In genomic region chr10:104492349-104492940, GRCh38 we compare ENCODE assay signal across 26 cellular contexts.
DNase-seq lines count a peak whose midpoint lies in the region; ATAC-seq, FAIRE-seq and TF ChIP-seq lines count a peak whose summit lies in the region.
"Had no signal": no experiment of that assay in that cellular context is flagged by ENCODE, and none has a peak within 500 bp of the region (broad histone marks: within the 10 kb centered on the region; RNA-seq: fewer than 3 reads in every experiment).

No MANE protein-coding gene starts in this region.

- TF ChIP-seq CTCF in right atrium auricular region (IDR thresholded peaks at IDR 0.05) (no peak), K562 (IDR thresholded peaks at IDR 0.05 in 2 of 3, conservative IDR thresholded peaks at IDR 0.05 in 1 of 3; ENCODE audit: insufficient read depth in 2 of 3, low read depth in 1 of 3, low read length in 3 of 3) (no peak)

- no peak for TF ChIP-seq RAD21 in K562 (CRISPR knock-in tag; conservative IDR thresholded peaks at IDR 0.05 in 1 of 2, IDR thresholded peaks at IDR 0.05 in 1 of 2)

- no peak overlapping the region for H3K9ac ChIP-seq in K562 (ENCODE audit: insufficient read depth in 1 of 2, low read depth in 2 of 2, low read length in 2 of 2)
- H3K9ac ChIP-seq: KMS-11 had no signal

- in situ Hi-C loops in K562 (cut with MboI) = no loop called here

- no peak for TF ChIP-seq EP300 in K562 (IDR thresholded peaks at IDR 0.05; ENCODE audit: low read length)

- BruUV-seq in K562 (replicated peaks; lab: Mats Ljungman, UMichigan) = no TSS peak

- H3K36me3 ChIP-seq in right atrium auricular region = no peaks in the 10 kb centered on the region
- H3K36me3 ChIP-seq in K562 (ENCODE audit: control insufficient read depth, insufficient read depth, low read length) = no peaks in the 10 kb centered on the region
- H3K36me3 ChIP-seq: ovary, vagina, WERI-Rb-1 had no signal

- no peaks in the 10 kb centered on the region for H3K27me3 ChIP-seq in right atrium auricular region
- no peaks in the 10 kb centered on the region for H3K27me3 ChIP-seq in K562 (ENCODE audit: control insufficient read depth in 2 of 2, insufficient read depth in 2 of 2, low read length in 2 of 2)
- H3K27me3 ChIP-seq: ovary, vagina had no signal

- DNase-seq in Right ventricle myocardium inferior (ENCODE audit: missing footprints) = no peak
- DNase-seq in right atrium auricular region (ENCODE audit: low spot score) = no peak
- DNase-seq in K562 (ENCODE audit: extremely low read depth in 1 of 4, low spot score in 3 of 4) = no peak
- peak; percentile 25 for DNase-seq in kidney tubule cell (ENCODE audit: low spot score)
- DNase-seq in ureter (ENCODE audit: low spot score) = peak; percentile 61
- DNase-seq in dedifferentiated amniotic fluid mesenchymal stem cell (ENCODE audit: extremely low spot score) = no peak
- DNase-seq: activated CD4-positive, alpha-beta T cell treated with anti-CD3 and anti-CD28 coated beads, Interleukin-2, amount 50 U/mL, for 48 hours; activated gamma-delta T cell treated with Interleukin-2 at 50 U/mL for 16 hours; amniotic stem cell; CD4-positive, alpha-beta T cell; cerebellar nuclear complex; effector memory CD4-positive, alpha-beta T cell; naive B cell; NCI-H1048; NCI-H2081 treated with DMSO at 0.1 percent for 48 hours; NCI-H524 treated with DMSO at 0.1 percent for 48 hours; ovary; stimulated activated CD4-positive, alpha-beta T cell treated with anti-CD3 and anti-CD28 coated beads, Interleukin-2, amount 100 ng/mL, for 24 hours; T-helper 1 cell; WERI-Rb-1 had no signal

- no peaks in the 10 kb centered on the region for H3K79me2 ChIP-seq in K562 (ENCODE audit: control insufficient read depth, insufficient read depth, low read length)

- TF ChIP-seq POLR2A in K562 (conservative IDR thresholded peaks at IDR 0.05) = no peak

- 0% methylated on average over 1 of the region's 3 CpGs for WGBS in K562 (ENCODE audit: insufficient coverage, low coverage, missing lambda C conversion rate)

- intact Hi-C loops in Right ventricle myocardium inferior (cut with DNase I) (no loop called here), K562 (cut with micrococcal nuclease) (no loop called here)

- POLR2A ChIA-PET in K562 (lab: Yijun Ruan, JAX) = no interaction called here

- peaks cover 0 to 10% of the 10 kb centered on the region in 2 donors for H3K4me1 ChIP-seq in right atrium auricular region
- H3K4me1 ChIP-seq in K562 (replicated peaks in 1 of 2; ENCODE audit: control insufficient read depth in 2 of 2, insufficient read depth in 2 of 2, low read length in 2 of 2) = no peaks in the 10 kb centered on the region

- CTCF ChIA-PET in K562 (lab: Yijun Ruan, JAX; ENCODE audit: low intra/inter-chr PET ratio) = no interaction called here

- ATAC-seq in Right ventricle myocardium inferior = peak; percentile 72
- ATAC-seq in K562 = no peak
- no peak for ATAC-seq in HG02642 (IDR thresholded peaks at IDR 0.05; ENCODE audit: poor library complexity, unreplicated experiment)
- ATAC-seq in HG02938 (IDR thresholded peaks at IDR 0.05; ENCODE audit: unreplicated experiment) = no peak

- no peak overlapping the region for H3K4me2 ChIP-seq in K562 (ENCODE audit: insufficient read depth, low read length)
- H3K4me2 ChIP-seq: KMS-11 had no signal

- H3K9me1 ChIP-seq in K562 (ENCODE audit: control insufficient read depth, insufficient read depth, low read length) = no peaks in the 10 kb centered on the region

- H3K9me3 ChIP-seq in right atrium auricular region = no peaks in the 10 kb centered on the region
- no peaks in the 10 kb centered on the region for H3K9me3 ChIP-seq in K562 (replicated peaks; ENCODE audit: control insufficient read depth, insufficient read depth, low read depth, low read length)
- H3K9me3 ChIP-seq: ovary, vagina had no signal

- H2AFZ ChIP-seq in K562 (ENCODE audit: low read depth, low read length) = no peak overlapping the region

- H3K27ac ChIP-seq in right atrium auricular region = peak overlapping the region in 1 of 2 donors; percentile 30
- no peak overlapping the region for H3K27ac ChIP-seq in K562 (ENCODE audit: extremely low read depth, low read depth, low read length)
- H3K27ac ChIP-seq: KMS-11, ovary, vagina, WERI-Rb-1 had no signal

- H3K4me3 ChIP-seq in right atrium auricular region (no peak overlapping the region), K562 (no peak overlapping the region)
- H3K4me3 ChIP-seq: lung, ovary, vagina had no signal

- no peak for FAIRE-seq in K562 (lab: Jason Lieb, UNC)
- FAIRE-seq: A204.1 had no signal

- H4K20me1 ChIP-seq in K562 (replicated peaks; ENCODE audit: control insufficient read depth, insufficient read depth, low read length) = no peaks in the 10 kb centered on the region

TF ChIP-seq in K562, 482 proteins besides CTCF, POLR2A, EP300 and RAD21:
- TF ChIP-seq RUNX1 (IDR thresholded peaks at IDR 0.05; ENCODE audit: low read depth) (no peak), AFF4 (CRISPR knock-in tag; IDR thresholded peaks at IDR 0.05) (no peak), STAT5B (CRISPR knock-in tag; IDR thresholded peaks at IDR 0.05) (no peak), POLR2G (IDR thresholded peaks at IDR 0.05; ENCODE audit: low read depth, low read length) (no peak), GABPB1 (CRISPR knock-in tag; IDR thresholded peaks at IDR 0.05) (no peak), ZNF512 (tag; IDR thresholded peaks at IDR 0.05) (peak; percentile 72), ASH1L (IDR thresholded peaks at IDR 0.05; ENCODE audit: borderline replicate concordance, low read depth, partially characterized antibody) (no peak), THAP12 (CRISPR knock-in tag; IDR thresholded peaks at IDR 0.05) (no peak), CREBBP (IDR thresholded peaks at IDR 0.05; ENCODE audit: low read depth, low read length) (no peak)
TF ChIP-seq in K562: peak in this region for 1.

Comparison
In these comparisons a context has a peak if more than half of its experiments do, and no peak if none do; other contexts are left out.
1. DNase-seq: peak in kidney tubule cell (single experiment) and ureter (single experiment); none in Right ventricle myocardium inferior (single experiment), right atrium auricular region (single experiment), K562 (0 of 4) and dedifferentiated amniotic fluid mesenchymal stem cell (single experiment).